ENCODE assay signal across 12 cellular contexts in the genomic region with DNA sequence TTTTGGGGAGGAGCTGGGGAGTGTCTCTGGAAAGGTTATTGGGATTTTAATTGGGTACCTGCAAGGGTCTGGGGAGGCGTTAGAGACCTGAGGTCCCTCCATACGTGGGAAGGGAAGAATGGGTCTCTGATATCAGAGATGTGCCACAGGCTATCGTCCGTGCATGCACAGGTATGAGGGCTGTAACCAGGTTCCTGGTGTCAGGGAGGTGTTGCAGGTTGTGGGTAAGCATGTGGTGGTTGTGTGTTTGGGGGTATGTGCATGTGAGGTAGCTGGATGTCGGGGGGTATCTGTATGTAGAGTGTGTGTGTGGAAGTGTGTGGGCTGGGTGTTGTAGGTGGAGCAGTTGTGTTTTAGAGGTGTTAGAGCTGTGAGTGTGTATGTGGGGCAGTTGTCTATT. TPM values are rescaled to one million over a fixed set of nuclear protein-coding genes. Genes with fewer than 3 reads are reported as not detected.
A peak's percentile ranks its signal among the peaks of the same experiment; 100 is the strongest.
DNase-seq lines count a peak whose midpoint lies in the region; ATAC-seq and TF ChIP-seq lines count a peak whose summit lies in the region.
"Had no signal": no experiment of that assay in that cellular context is flagged by ENCODE, and none has a peak within 500 bp of the region (broad histone marks: within the 10 kb centered on the region; RNA-seq: fewer than 3 reads in every experiment).

No MANE protein-coding gene starts in this region.

- H3K27me3 Mint-ChIP-seq in Caco-2 (ENCODE audit: insufficient read depth, unreplicated experiment): no peaks in the 10 kb centered on the region
- H3K27me3 Mint-ChIP-seq: activated T-cell treated with anti-CD3 and anti-CD28 coated beads, Interleukin-2, amount 50 U/mL, for 24 hours had no signal

- no peak overlapping the region for H3K27ac Mint-ChIP-seq in Caco-2 (ENCODE audit: unreplicated experiment)
- H3K27ac Mint-ChIP-seq: activated T-cell treated with anti-CD3 and anti-CD28 coated beads, Interleukin-2, amount 50 U/mL, for 24 hours had no signal

- H3K9me1 ChIP-seq in IMR-90 (ENCODE audit: insufficient read depth, low read length): peaks cover 34% of the 10 kb centered on the region

- H3K14ac ChIP-seq in IMR-90 (replicated peaks; ENCODE audit: low read depth, low read length): no peak overlapping the region

- TF ChIP-seq POLR2A in IMR-90 (IDR thresholded peaks at IDR 0.05; ENCODE audit: low read depth, low read length) (no peak), esophagus muscularis mucosa (IDR thresholded peaks at IDR 0.05; ENCODE audit: low read depth) (no peak)

- no peak overlapping the region for H3K4me3 Mint-ChIP-seq in Caco-2 (ENCODE audit: unreplicated experiment)
- H3K4me3 Mint-ChIP-seq: activated T-cell treated with anti-CD3 and anti-CD28 coated beads, Interleukin-2, amount 50 U/mL, for 24 hours had no signal

- no peak overlapping the region for H2AFZ ChIP-seq in IMR-90 (replicated peaks; ENCODE audit: low read length, poor library complexity)

- H3K36me3 ChIP-seq in BLaER1 treated with 17β-estradiol and CSF1 and Interleukin-3, amounts not matched to agents 10 nM and 100 nM: peaks cover 0 to 34% (median 9%) of the 10 kb centered on the region in 11 experiments; a peak in 8 of 22 replicates
- H3K36me3 ChIP-seq in IMR-90 (ENCODE audit: control insufficient read depth, insufficient read depth, low read length) (peaks cover 3% of the 10 kb centered on the region; the same call in 1 of the 2 replicates), esophagus muscularis mucosa (no peaks in the 10 kb centered on the region), rectal smooth muscle tissue (ENCODE audit: control insufficient read depth, insufficient read depth, low read length) (no peaks in the 10 kb centered on the region), Caco-2 (ENCODE audit: control insufficient read depth, insufficient read depth, low read length) (no peaks in the 10 kb centered on the region)
- H3K36me3 ChIP-seq: left lung had no signal

- H2BK120ac ChIP-seq in IMR-90 (ENCODE audit: low read depth, low read length): no peak overlapping the region

- no peak overlapping the region for H2BK20ac ChIP-seq in IMR-90 (ENCODE audit: low read depth, low read length)

- H3K4me1 Mint-ChIP-seq in Caco-2 (ENCODE audit: low read depth, unreplicated experiment): no peaks in the 10 kb centered on the region

- no peak overlapping the region for H3K56ac ChIP-seq in IMR-90 (ENCODE audit: extremely low read depth, insufficient read depth, low read length)

- peak overlapping the region in 4 of 10 experiments; percentile 35 to 99 (median 68); a peak in 6 of 20 replicates for H3K4me3 ChIP-seq in BLaER1 treated with 17β-estradiol and CSF1 and Interleukin-3, amounts not matched to agents 10 nM and 100 nM
- H3K4me3 ChIP-seq in IMR-90 (ENCODE audit: insufficient read depth, low read depth, low read length) (no peak overlapping the region), esophagus muscularis mucosa (no peak overlapping the region), rectal smooth muscle tissue (ENCODE audit: low read length) (no peak overlapping the region), Caco-2 (ENCODE audit: low read depth, low read length) (no peak overlapping the region)
- H3K4me3 ChIP-seq: left lung had no signal

- no peak for TF ChIP-seq RAD21 in IMR-90 (IDR thresholded peaks at IDR 0.05; ENCODE audit: low read length)

- peaks cover 43 to 98% of the 10 kb centered on the region in 2 experiments for H3K79me1 ChIP-seq in IMR-90 (ENCODE audit: low read depth in 1 of 2, low read length in 2 of 2)

- peak overlapping the region; percentile 87 to 100 (median 97) for H3K4me2 ChIP-seq in BLaER1 treated with 17β-estradiol and CSF1 and Interleukin-3, amounts not matched to agents 10 nM and 100 nM
- 0 out of 2 replicates have a peak overlapping the region, but pooled peaks have one; percentile 16 for H3K4me2 ChIP-seq in IMR-90 (ENCODE audit: low read depth, low read length)

- no peaks in the 10 kb centered on the region for H3K9me3 Mint-ChIP-seq in Caco-2 (ENCODE audit: unreplicated experiment)
- H3K9me3 Mint-ChIP-seq: activated T-cell treated with anti-CD3 and anti-CD28 coated beads, Interleukin-2, amount 50 U/mL, for 24 hours had no signal

- CTCF ChIA-PET in IMR-90 (lab: Yijun Ruan, JAX): interaction anchor here (1.5 kb wide), 1 partner anchor 39 kb away, joined by 5 read pairs; no protein-coding TSS in a partner anchor
- CTCF ChIA-PET in Caco-2 (lab: Charles Lee): no interaction called here

- no peak overlapping the region for H4K5ac ChIP-seq in IMR-90 (ENCODE audit: low read depth, low read length)

- H3K9ac ChIP-seq in BLaER1 treated with 17β-estradiol and CSF1 and Interleukin-3, amounts not matched to agents 10 nM and 100 nM: peak overlapping the region; percentile 36 to 95 (median 66); a peak in 20 of 22 replicates
- H3K9ac ChIP-seq in IMR-90 (ENCODE audit: low read depth, low read length): no peak overlapping the region
- H3K9ac ChIP-seq in rectal smooth muscle tissue (ENCODE audit: low read length): no peak overlapping the region

- intact Hi-C loops in IMR-90 (cut with micrococcal nuclease) (no loop called here), esophagus muscularis mucosa (cut with DNase I) (no loop called here), Caco-2 (cut with micrococcal nuclease; ENCODE audit: unreplicated experiment) (no loop called here)

- no peak overlapping the region; the same call in 2 of the 3 replicates for H2BK15ac ChIP-seq in IMR-90 (ENCODE audit: low read depth, low read length)

- no peak for TF ChIP-seq CTCF in IMR-90 (conservative IDR thresholded peaks at IDR 0.05; ENCODE audit: low read depth, low read length)
- no peak for TF ChIP-seq CTCF in esophagus muscularis mucosa (IDR thresholded peaks at IDR 0.05)
- TF ChIP-seq CTCF in Caco-2 (IDR thresholded peaks at IDR 0.05; ENCODE audit: insufficient read depth in 1 of 2, low read depth in 1 of 2, low read length in 1 of 2, severe bottlenecking in 1 of 2, unreplicated experiment in 1 of 2): no peak

- no peak overlapping the region for H2BK5ac ChIP-seq in IMR-90 (ENCODE audit: low read depth, low read length, poor library complexity, severe bottlenecking)

- H4K20me1 ChIP-seq in BLaER1 treated with 17β-estradiol and CSF1 and Interleukin-3, amounts not matched to agents 10 nM and 100 nM: peaks cover 98 to 100% (median 100%) of the 10 kb centered on the region in 11 experiments
- peaks cover 97% of the 10 kb centered on the region for H4K20me1 ChIP-seq in IMR-90 (ENCODE audit: insufficient read depth, low read length)

- BruUV-seq in IMR-90 (replicated peaks; lab: Mats Ljungman, UMichigan): no TSS peak
- no TSS peak for BruUV-seq in Caco-2 (replicated peaks; lab: Mats Ljungman, UMichigan)

- no peaks in the 10 kb centered on the region for H3K9me3 ChIP-seq in BLaER1 treated with 17β-estradiol and CSF1 and Interleukin-3, amounts not matched to agents 10 nM and 100 nM (replicated peaks in 1 of 11)
- H3K9me3 ChIP-seq in IMR-90 (ENCODE audit: control insufficient read depth, insufficient read depth, low read length) (no peaks in the 10 kb centered on the region), esophagus muscularis mucosa (no peaks in the 10 kb centered on the region), Caco-2 (no peaks in the 10 kb centered on the region)
- H3K9me3 ChIP-seq: left lung had no signal

- H3K27me3 ChIP-seq in BLaER1 treated with 17β-estradiol and CSF1 and Interleukin-3, amounts not matched to agents 10 nM and 100 nM: no peaks in the 10 kb centered on the region
- H3K27me3 ChIP-seq in IMR-90 (ENCODE audit: control insufficient read depth, insufficient read depth, low read length) (no peaks in the 10 kb centered on the region), esophagus muscularis mucosa (no peaks in the 10 kb centered on the region), rectal smooth muscle tissue (ENCODE audit: control insufficient read depth, insufficient read depth, low read length) (no peaks in the 10 kb centered on the region), Caco-2 (replicated peaks; ENCODE audit: control insufficient read depth, insufficient read depth, low read length) (no peaks in the 10 kb centered on the region)
- H3K27me3 ChIP-seq: left lung had no signal

- peaks cover 98 to 100% (median 100%) of the 10 kb centered on the region in 10 experiments for H3K4me1 ChIP-seq in BLaER1 treated with 17β-estradiol and CSF1 and Interleukin-3, amounts not matched to agents 10 nM and 100 nM
- peaks cover 68% of the 10 kb centered on the region for H3K4me1 ChIP-seq in IMR-90 (ENCODE audit: control insufficient read depth, insufficient read depth, low read length)
- H3K4me1 ChIP-seq in esophagus muscularis mucosa: peaks cover 100% of the 10 kb centered on the region in 4 donors
- peaks cover 89% of the 10 kb centered on the region for H3K4me1 ChIP-seq in rectal smooth muscle tissue (ENCODE audit: control insufficient read depth, insufficient read depth, low read length)
- H3K4me1 ChIP-seq in Caco-2: no peaks in the 10 kb centered on the region; the same call in 1 of the 2 replicates

- no peak overlapping the region for H3K18ac ChIP-seq in IMR-90 (ENCODE audit: low read depth, low read length)

- peak overlapping the region; percentile 30; the same call in 1 of the 2 replicates for H2AK5ac ChIP-seq in IMR-90 (ENCODE audit: low read depth, low read length)

- dilution Hi-C loops in IMR-90 (cut with HindIII; ENCODE audit: low sequenced_read_pairs, unreplicated experiment): no loop called here

- WGBS in IMR-90 (ENCODE audit: extremely low coverage in 2 of 2, insufficient read length in 1 of 2), 2 experiments: 81% methylated on average over 5 of the region's 5 CpGs; no CpG with 5 or more reads in 1 of the 2 experiments
- WGBS in esophagus muscularis mucosa: 55% methylated on average over 5 of the region's 5 CpGs

- ATAC-seq in IMR-90 (ENCODE audit: low read depth) (no peak), GM18858 (IDR thresholded peaks at IDR 0.05; ENCODE audit: unreplicated experiment) (no peak)
- ATAC-seq: left lung had no signal

- H3K4ac ChIP-seq in IMR-90 (ENCODE audit: low read depth, low read length): 0 out of 2 replicates have a peak overlapping the region, but pooled peaks have one; percentile 8

- H2AK9ac ChIP-seq in IMR-90 (replicated peaks; ENCODE audit: low read depth, low read length, poor library complexity): no peak overlapping the region

- peak overlapping the region in 7 of 11 experiments; percentile 36 to 69 (median 62); a peak in 12 of 22 replicates for H3K27ac ChIP-seq in BLaER1 treated with 17β-estradiol and CSF1 and Interleukin-3, amounts not matched to agents 10 nM and 100 nM
- H3K27ac ChIP-seq in IMR-90 (ENCODE audit: insufficient read depth, low read length) (no peak overlapping the region), esophagus muscularis mucosa (replicated peaks in 1 of 4) (peak overlapping the region; percentile 63 to 97 (median 86)), rectal smooth muscle tissue (ENCODE audit: low read depth, low read length) (peak overlapping the region; percentile 25)
- H3K27ac ChIP-seq: left lung had no signal

- no peak overlapping the region; a peak in 1 of 4 replicates for H4K8ac ChIP-seq in IMR-90 (ENCODE audit: low read depth in 2 of 2, low read length in 2 of 2)

- 0 out of 2 replicates have a peak overlapping the region, but pooled peaks have one; percentile 34 for H3K23ac ChIP-seq in IMR-90 (ENCODE audit: low read depth, low read length)

- H4K91ac ChIP-seq in IMR-90 (ENCODE audit: insufficient read depth, low read depth, low read length): no peak overlapping the region

- DNase-seq in IMR-90: no peak
- DNase-seq in esophagus muscularis mucosa (ENCODE audit: extremely low spot score): no peak
- DNase-seq in Caco-2: no peak
- DNase-seq in NCI-H774 (lab: John Stamatoyannopoulos, UW): no peak
- DNase-seq in activated CD4-positive, alpha-beta T cell treated with anti-CD3 and anti-CD28 coated beads for 4 hours: no peak
- DNase-seq: activated T-cell treated with anti-CD3 and anti-CD28 coated beads, Interleukin-2, amount 50 U/mL, for 24 hours; left lung; stimulated activated CD4-positive, alpha-beta T cell treated with anti-CD3 and anti-CD28 coated beads, Interleukin-4, amount 100 ng/mL, for 4 hours had no signal

- in situ Hi-C loops in IMR-90 (cut with MboI; ENCODE audit: low sequenced_read_pairs): no loop called here

- POLR2A ChIA-PET in IMR-90 (lab: Charles Lee; ENCODE audit: unreplicated experiment) (no interaction called here), Caco-2 (lab: Charles Lee) (no interaction called here)

- H3K36me3 Mint-ChIP-seq in Caco-2 (ENCODE audit: insufficient read depth, unreplicated experiment): no peaks in the 10 kb centered on the region

- TF ChIP-seq EP300 in esophagus muscularis mucosa (IDR thresholded peaks at IDR 0.05): no peak

RNA-seq across cellular contexts. Expression of a gene that starts 8.3 kb away (rescaled TPM):
- total RNA-seq in IMR-90 (2012; rRNA removed) (1.7 and 2.0 TPM in 2 replicates), esophagus muscularis mucosa (10 to 100 TPM; 14.7 to 54.3 (median 35.4) TPM), Caco-2 (2022) (17.0 and 17.3 TPM in 2 replicates)
- 11.6 and 16.1 TPM in 2 replicates for polyA plus RNA-seq in IMR-90 (2012; rRNA removed)
- polyA plus RNA-seq in IMR-90 (2012; cell fraction: cytosol; rRNA removed): 4.9 and 11.5 TPM in 2 replicates
- polyA plus RNA-seq in IMR-90 (2012; cell fraction: nucleus; rRNA removed; ENCODE audit: low replicate concordance): 25.9 and 46.8 TPM in 2 replicates

RNA-seq across cellular contexts. Expression of a gene that starts 39.4 kb away (rescaled TPM):
- total RNA-seq in IMR-90 (2012; rRNA removed) (not detected in 2 replicates), esophagus muscularis mucosa (10 to 100 TPM; 12.0 to 32.1 (median 12.6) TPM), Caco-2 (2022) (not detected in 2 replicates)
- polyA plus RNA-seq in IMR-90 (2012; rRNA removed): not detected in 2 replicates
- polyA plus RNA-seq in IMR-90 (2012; cell fraction: cytosol; rRNA removed): not detected in 2 replicates
- polyA plus RNA-seq in IMR-90 (2012; cell fraction: nucleus; rRNA removed; ENCODE audit: low replicate concordance): 0.08 TPM in 1 of 2 replicates, not detected in the other
- polyA plus RNA-seq: BJ had no signal

Comparison
In these comparisons a context has a peak if more than half of its experiments do, and no peak if none do; other contexts are left out.
1. H3K9ac ChIP-seq: peak in BLaER1 treated with 17β-estradiol and CSF1 and Interleukin-3, amounts not matched to agents 10 nM and 100 nM (11 of 11); none in IMR-90 (single experiment) and rectal smooth muscle tissue (single experiment).
2. RNA of a gene that starts 39.4 kb away (total RNA-seq): 12.0 to 32.1 TPM in esophagus muscularis mucosa; not detected in IMR-90 and not detected in Caco-2; every median in the first group is over 10 times any median in the second.